Comparison of ENCODE assay signal across 19 cellular contexts in the genomic region with DNA sequence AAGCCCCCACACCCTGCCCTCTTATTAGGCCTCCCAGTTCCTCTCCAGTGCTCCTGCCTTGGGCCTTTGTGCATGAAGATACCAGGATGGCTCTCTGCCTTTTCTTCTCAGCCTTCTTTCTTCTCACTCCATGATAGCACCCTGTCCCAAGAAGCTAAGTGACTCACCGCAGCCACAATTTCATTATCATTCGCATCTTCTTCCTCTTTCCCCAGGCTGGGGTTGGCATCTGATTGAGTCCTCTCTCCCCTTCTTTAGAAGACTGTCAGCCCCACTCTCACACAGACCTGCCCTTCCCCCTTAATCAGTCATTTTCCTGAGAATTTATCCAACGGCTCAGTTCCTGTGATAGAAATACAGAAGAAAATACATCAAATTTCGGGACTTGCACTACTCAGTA.
"Had no signal": no experiment of that assay in that cellular context is flagged by ENCODE, and none has a peak within 500 bp of the region (broad histone marks: within the 10 kb centered on the region; RNA-seq: fewer than 3 reads in every experiment).

No MANE protein-coding gene starts in this region.

- H3K9me3 ChIP-seq: gastroesophageal sphincter, ovary had no signal

- H3K27me3 ChIP-seq: cardiac muscle cell, gastroesophageal sphincter, ovary had no signal

- H3K27ac Mint-ChIP-seq: activated CD4-positive, alpha-beta T cell treated with anti-CD3 and anti-CD28 coated beads for 36 hours; activated CD8-positive, alpha-beta T cell treated with anti-CD3 and anti-CD28 coated beads for 36 hours; activated naive CD4-positive, alpha-beta T cell treated with anti-CD3 and anti-CD28 coated beads, Interleukin-2, amount 50 U/mL, for 72 hours; nephron progenitor cell; T-helper 2 cell treated with Interferon-gamma antibody and Interleukin-4, amounts not matched to agents 5 μg/mL and 100 μg/mL, for 36 hours had no signal

- DNase-seq: activated CD4-positive, alpha-beta T cell treated with anti-CD3 and anti-CD28 coated beads for 36 hours; activated CD8-positive, alpha-beta memory T cell treated with anti-CD3 and anti-CD28 coated beads, Interleukin-2, amount 50 U/mL, for 4 hours; activated CD8-positive, alpha-beta T cell treated with anti-CD3 and anti-CD28 coated beads for 36 hours; activated gamma-delta T cell; activated T-cell treated with anti-CD3 and anti-CD28 coated beads, Interleukin-2, amount 50 U/mL, for 48 hours; erythroblast; islet precursor cell; mesenchymal stem cell; nephron progenitor cell; ovary; stimulated activated naive CD8-positive, alpha-beta T cell treated with anti-CD3 and anti-CD28 coated beads, Interleukin-15, Interleukin-2, amounts not matched to agents 100 U/mL and 50 U/mL, for 24 hours; trophoblast cell; WERI-Rb-1 had no signal

- H3K4me3 ChIP-seq: cardiac muscle cell, gastroesophageal sphincter, ovary had no signal

- H3K36me3 ChIP-seq: cardiac muscle cell, gastroesophageal sphincter, ovary, WERI-Rb-1 had no signal

- H3K36me3 Mint-ChIP-seq: activated naive CD4-positive, alpha-beta T cell treated with anti-CD3 and anti-CD28 coated beads, Interleukin-2, amount 50 U/mL, for 72 hours had no signal

- H3K4me3 Mint-ChIP-seq: activated CD4-positive, alpha-beta T cell treated with anti-CD3 and anti-CD28 coated beads for 36 hours; activated CD8-positive, alpha-beta T cell treated with anti-CD3 and anti-CD28 coated beads for 36 hours; nephron progenitor cell; T-helper 2 cell treated with Interferon-gamma antibody and Interleukin-4, amounts not matched to agents 5 μg/mL and 100 μg/mL, for 36 hours had no signal

- ATAC-seq: activated CD4-positive, alpha-beta T cell treated with anti-CD3 and anti-CD28 coated beads for 36 hours; activated CD8-positive, alpha-beta T cell treated with anti-CD3 and anti-CD28 coated beads for 36 hours; activated naive CD4-positive, alpha-beta T cell treated with anti-CD3 and anti-CD28 coated beads, Interleukin-2, amount 50 U/mL, for 72 hours; gastroesophageal sphincter; left lobe of liver; sciatic nerve; stimulated activated naive CD8-positive, alpha-beta T cell treated with anti-CD3 and anti-CD28 coated beads, Interleukin-15, Interleukin-2, amounts not matched to agents 100 U/mL and 50 U/mL, for 24 hours had no signal

- H3K9me3 Mint-ChIP-seq: T-helper 2 cell treated with Interferon-gamma antibody and Interleukin-4, amounts not matched to agents 5 μg/mL and 100 μg/mL, for 36 hours had no signal

- H3K4me1 ChIP-seq: gastroesophageal sphincter had no signal

- H3K27me3 Mint-ChIP-seq: activated CD4-positive, alpha-beta T cell treated with anti-CD3 and anti-CD28 coated beads for 36 hours; activated CD8-positive, alpha-beta T cell treated with anti-CD3 and anti-CD28 coated beads for 36 hours had no signal

- H3K27ac ChIP-seq: cardiac muscle cell, gastroesophageal sphincter, ovary, WERI-Rb-1 had no signal

- H3K4me1 Mint-ChIP-seq: activated CD4-positive, alpha-beta T cell treated with anti-CD3 and anti-CD28 coated beads for 36 hours; nephron progenitor cell had no signal
